Comparison of ENCODE assay signal across 14 cellular contexts in genomic region chr11:46677169-46677568, GRCh38. TPM values are rescaled to one million over a fixed set of nuclear protein-coding genes. Genes with fewer than 3 reads are reported as not detected.
DNase-seq lines count a peak whose midpoint lies in the region; ATAC-seq and TF ChIP-seq lines count a peak whose summit lies in the region.
"Had no signal": no experiment of that assay in that cellular context is flagged by ENCODE, and none has a peak within 500 bp of the region (broad histone marks: within the 10 kb centered on the region; RNA-seq: fewer than 3 reads in every experiment).

No MANE protein-coding gene starts in this region.

- no peaks in the 10 kb centered on the region for H3K9me3 Mint-ChIP-seq in activated CD4-positive, alpha-beta T cell treated with anti-CD3 and anti-CD28 coated beads, Interleukin-2, amount 10 ng/mL, durations not matched to agents 7 days and 5 days
- no peaks in the 10 kb centered on the region for H3K9me3 Mint-ChIP-seq in activated naive CD8-positive, alpha-beta T cell treated with anti-CD3 and anti-CD28 coated beads for 36 hours

- H3K9me3 ChIP-seq in stomach, result no peaks in the 10 kb centered on the region
- H3K9me3 ChIP-seq: A549 had no signal

- intact Hi-C loops in left ventricle myocardium superior (cut with micrococcal nuclease), result no loop called here
- intact Hi-C loops in stomach (cut with DNase I; ENCODE audit: low total_unique reads), result no loop called here

- no peak overlapping the region for H3K4me3 Mint-ChIP-seq in activated CD4-positive, alpha-beta T cell treated with anti-CD3 and anti-CD28 coated beads, Interleukin-2, amount 10 ng/mL, durations not matched to agents 7 days and 5 days
- no peak overlapping the region for H3K4me3 Mint-ChIP-seq in activated naive CD8-positive, alpha-beta T cell treated with anti-CD3 and anti-CD28 coated beads for 36 hours

- no peaks in the 10 kb centered on the region for H3K27me3 ChIP-seq in stomach

- peak overlapping the region in 4 of 5 donors; percentile 80 to 91 (median 84) for H3K27ac ChIP-seq in stomach
- H3K27ac ChIP-seq: A549, KMS-11 had no signal

- DNase-seq in activated CD4-positive, alpha-beta T cell treated with anti-CD3 and anti-CD28 coated beads, Interleukin-2, amount 10 ng/mL, durations not matched to agents 7 days and 5 days, result no peak
- no peak for DNase-seq in activated CD4-positive, alpha-beta T cell treated with anti-CD3 and anti-CD28 coated beads, Interleukin-2, amount 50 U/mL, for 4 hours
- no peak for DNase-seq in activated naive CD8-positive, alpha-beta T cell treated with anti-CD3 and anti-CD28 coated beads for 36 hours
- DNase-seq in left ventricle myocardium superior, result peak; percentile 30
- DNase-seq in stomach, result no peak
- no peak for DNase-seq in NCI-H1930 (lab: John Stamatoyannopoulos, UW)
- DNase-seq in pons (ENCODE audit: low spot score), result no peak
- DNase-seq: activated CD4-positive, alpha-beta T cell treated with anti-CD3 and anti-CD28 coated beads for 1 hour; GOT3; SHP77 had no signal

- H3K36me3 ChIP-seq in stomach, result peaks cover 57 to 81% (median 79%) of the 10 kb centered on the region in 4 donors

- H3K4me1 ChIP-seq in stomach, result peaks cover 22 to 57% (median 39%) of the 10 kb centered on the region in 4 donors

- H3K4me3 ChIP-seq in stomach, result no peak overlapping the region
- H3K4me3 ChIP-seq: A549, skin epidermis had no signal

- TF ChIP-seq CTCF in stomach (IDR thresholded peaks at IDR 0.05), result no peak

- no peaks in the 10 kb centered on the region for H3K27me3 Mint-ChIP-seq in activated CD4-positive, alpha-beta T cell treated with anti-CD3 and anti-CD28 coated beads, Interleukin-2, amount 10 ng/mL, durations not matched to agents 7 days and 5 days
- no peaks in the 10 kb centered on the region for H3K27me3 Mint-ChIP-seq in activated naive CD8-positive, alpha-beta T cell treated with anti-CD3 and anti-CD28 coated beads for 36 hours

- CTCF ChIA-PET in activated CD4-positive, alpha-beta T cell treated with anti-CD3 and anti-CD28 coated beads, Interleukin-2, amount 10 ng/mL, durations not matched to agents 7 days and 5 days (lab: Charles Lee), result interaction anchor here (1.0 kb wide), 1 partner anchor 10 kb away, joined by 3 read pairs; no protein-coding TSS in a partner anchor

- H3K4me1 Mint-ChIP-seq in activated CD4-positive, alpha-beta T cell treated with anti-CD3 and anti-CD28 coated beads, Interleukin-2, amount 10 ng/mL, durations not matched to agents 7 days and 5 days, result peaks cover 50% of the 10 kb centered on the region
- peaks cover 37% of the 10 kb centered on the region for H3K4me1 Mint-ChIP-seq in activated naive CD8-positive, alpha-beta T cell treated with anti-CD3 and anti-CD28 coated beads for 36 hours

- H3K27ac Mint-ChIP-seq in activated CD4-positive, alpha-beta T cell treated with anti-CD3 and anti-CD28 coated beads, Interleukin-2, amount 10 ng/mL, durations not matched to agents 7 days and 5 days, result peak overlapping the region; percentile 85
- peak overlapping the region; percentile 37 for H3K27ac Mint-ChIP-seq in activated naive CD8-positive, alpha-beta T cell treated with anti-CD3 and anti-CD28 coated beads for 36 hours

- no peak for TF ChIP-seq POLR2A in stomach (IDR thresholded peaks at IDR 0.05)

- ATAC-seq in left ventricle myocardium superior (no peak), HG02763 (IDR thresholded peaks at IDR 0.05; ENCODE audit: unreplicated experiment) (no peak)

- WGBS in stomach, 5 donors, result 82 to 91% (median 87%) methylated on average over 7 to 8 of the region's 8 CpGs

- H3K36me3 Mint-ChIP-seq in activated CD4-positive, alpha-beta T cell treated with anti-CD3 and anti-CD28 coated beads, Interleukin-2, amount 10 ng/mL, durations not matched to agents 7 days and 5 days (ENCODE audit: low read depth), result peaks cover 48% of the 10 kb centered on the region
- peaks cover 7% of the 10 kb centered on the region for H3K36me3 Mint-ChIP-seq in activated naive CD8-positive, alpha-beta T cell treated with anti-CD3 and anti-CD28 coated beads for 36 hours

- POLR2A ChIA-PET in activated CD4-positive, alpha-beta T cell treated with anti-CD3 and anti-CD28 coated beads, Interleukin-2, amount 10 ng/mL, durations not matched to agents 7 days and 5 days (lab: Charles Lee), result no interaction called here

- TF ChIP-seq EP300 in stomach (IDR thresholded peaks at IDR 0.05), result no peak

RNA-seq across cellular contexts. Expression of gene ARHGAP1, which starts 23.2 kb away (rescaled TPM):
- 10 to 100 TPM; 83.8 to 88.8 TPM for total RNA-seq in activated CD4-positive, alpha-beta T cell treated with anti-CD3 and anti-CD28 coated beads, Interleukin-2, amount 10 ng/mL, durations not matched to agents 7 days and 5 days
- 10 to 100 TPM; 45.1 to 46.8 TPM for total RNA-seq in activated naive CD8-positive, alpha-beta T cell treated with anti-CD3 and anti-CD28 coated beads for 36 hours
- total RNA-seq in left ventricle myocardium superior (65.2 TPM), stomach (10 to 100 TPM; 21.1 to 82.9 (median 35.6) TPM)
- 10 to 100 TPM; 21.2 to 29.3 (median 28.0) TPM for polyA plus RNA-seq in stomach

RNA-seq across cellular contexts. Expression of gene ZNF408, which starts 23.7 kb away (rescaled TPM):
- total RNA-seq in activated CD4-positive, alpha-beta T cell treated with anti-CD3 and anti-CD28 coated beads, Interleukin-2, amount 10 ng/mL, durations not matched to agents 7 days and 5 days, result 10 to 100 TPM; 11.7 to 16.3 TPM
- 10 to 100 TPM; 12.9 to 15.1 TPM for total RNA-seq in activated naive CD8-positive, alpha-beta T cell treated with anti-CD3 and anti-CD28 coated beads for 36 hours
- 7.1 TPM for total RNA-seq in left ventricle myocardium superior
- total RNA-seq in stomach, result 10 to 100 TPM in 2 of 5 donors, 1 to 10 TPM in 3; 5.5 to 14.6 (median 6.5) TPM
- 1 to 10 TPM; 7.2 to 8.6 (median 7.6) TPM for polyA plus RNA-seq in stomach

RNA-seq across cellular contexts. Expression of gene F2, which starts 41.8 kb away (rescaled TPM):
- total RNA-seq in activated CD4-positive, alpha-beta T cell treated with anti-CD3 and anti-CD28 coated beads, Interleukin-2, amount 10 ng/mL, durations not matched to agents 7 days and 5 days, result under 1 TPM in 1 of 2 experiments, not detected in 1; 0.15 TPM
- total RNA-seq in activated naive CD8-positive, alpha-beta T cell treated with anti-CD3 and anti-CD28 coated beads for 36 hours, result not detected
- total RNA-seq in left ventricle myocardium superior (not detected), stomach (under 1 TPM in 1 of 5 donors, not detected in 4; 0.92 TPM)
- under 1 TPM in 2 of 3 donors, not detected in 1; 0.19 to 0.33 TPM for polyA plus RNA-seq in stomach

RNA-seq across cellular contexts. Expression of gene ATG13, which starts 59.8 kb away (rescaled TPM):
- 10 to 100 TPM; 56.8 to 62.1 TPM for total RNA-seq in activated CD4-positive, alpha-beta T cell treated with anti-CD3 and anti-CD28 coated beads, Interleukin-2, amount 10 ng/mL, durations not matched to agents 7 days and 5 days
- 10 to 100 TPM; 49.2 to 51.4 TPM for total RNA-seq in activated naive CD8-positive, alpha-beta T cell treated with anti-CD3 and anti-CD28 coated beads for 36 hours
- total RNA-seq in left ventricle myocardium superior, result 34.4 TPM
- total RNA-seq in stomach, result 100 to 1,000 TPM; 103 to 286 (median 115) TPM
- polyA plus RNA-seq in stomach, result 10 to 100 TPM; 17.3 to 44.5 (median 42.5) TPM
